In the genomic region with DNA sequence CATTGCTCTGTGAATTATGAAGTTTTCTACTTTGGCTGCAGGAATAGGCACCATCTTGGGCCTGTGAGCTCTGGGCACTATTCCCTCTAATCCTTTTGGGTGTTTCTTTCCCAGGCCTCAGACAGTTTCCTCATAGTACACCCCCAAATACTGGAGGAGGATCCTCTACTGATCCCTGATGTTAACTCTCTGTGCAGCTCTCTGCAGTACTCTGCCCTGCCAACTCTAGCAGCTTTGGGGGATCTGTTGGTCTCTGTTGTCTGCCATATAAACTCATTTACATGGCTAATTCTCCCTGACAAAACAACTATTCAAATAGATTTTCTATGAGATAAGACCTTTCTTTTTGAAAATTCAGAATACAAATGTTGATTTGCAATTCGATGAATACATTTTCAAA, we compare ENCODE assay signal across 22 cellular contexts.
"Had no signal": no experiment of that assay in that cellular context is flagged by ENCODE, and none has a peak within 500 bp of the region (broad histone marks: within the 10 kb centered on the region; RNA-seq: fewer than 3 reads in every experiment).

No MANE protein-coding gene starts in this region.

- H3K4me3 Mint-ChIP-seq: dendritic cell treated with granulocyte-macrophage colony-stimulating factor and Interleukin-4, amounts not matched to agents 40 ng/mL and 50 ng/mL, for 4 days; effector memory CD8-positive, alpha-beta T cell; naive thymus-derived CD4-positive, alpha-beta T cell; nephron progenitor cell; stimulated activated memory B cell treated with anti-CD40 and anti-IgM and Interleukin-4, amounts not matched to agents 10 μg/mL and 1 μg/mL and 100 μg/mL, for 72 hours; stimulated activated naive CD8-positive, alpha-beta T cell treated with anti-CD3 and anti-CD28 coated beads, Interleukin-15, Interleukin-2, amounts not matched to agents 100 ng/mL and 50 ng/mL, for 24 hours had no signal

- H3K27me3 Mint-ChIP-seq: dendritic cell treated with granulocyte-macrophage colony-stimulating factor and Interleukin-4, amounts not matched to agents 40 ng/mL and 50 ng/mL, for 4 days; effector memory CD8-positive, alpha-beta T cell; naive thymus-derived CD4-positive, alpha-beta T cell; stimulated activated memory B cell treated with anti-CD40 and anti-IgM and Interleukin-4, amounts not matched to agents 10 μg/mL and 1 μg/mL and 100 μg/mL, for 72 hours; stimulated activated naive CD8-positive, alpha-beta T cell treated with anti-CD3 and anti-CD28 coated beads, Interleukin-15, Interleukin-2, amounts not matched to agents 100 ng/mL and 50 ng/mL, for 24 hours had no signal

- H3K9me3 ChIP-seq: esophagus squamous epithelium, neutrophil, spleen, tibial nerve, upper lobe of right lung, vagina had no signal

- H3K4me1 ChIP-seq: esophagus squamous epithelium had no signal

- H3K27ac Mint-ChIP-seq: dendritic cell treated with granulocyte-macrophage colony-stimulating factor and Interleukin-4, amounts not matched to agents 40 ng/mL and 50 ng/mL, for 4 days; effector memory CD8-positive, alpha-beta T cell; stimulated activated memory B cell treated with anti-CD40 and anti-IgM and Interleukin-4, amounts not matched to agents 10 μg/mL and 1 μg/mL and 100 μg/mL, for 72 hours; stimulated activated naive CD8-positive, alpha-beta T cell treated with anti-CD3 and anti-CD28 coated beads, Interleukin-15, Interleukin-2, amounts not matched to agents 100 ng/mL and 50 ng/mL, for 24 hours had no signal

- DNase-seq: effector memory CD8-positive, alpha-beta T cell; esophagus squamous epithelium; foreskin fibroblast; left colon; left ventricle myocardium superior; naive thymus-derived CD4-positive, alpha-beta T cell; nephron progenitor cell; posterior cingulate gyrus; spleen; stimulated activated CD4-positive, alpha-beta T cell treated with anti-CD3 and anti-CD28 coated beads, Interleukin-15, amount 100 ng/mL, for 24 hours; stimulated activated CD4-positive, alpha-beta T cell treated with anti-CD3 and anti-CD28 coated beads, Interleukin-1b, Interleukin-23, amount 100 ng/mL, for 48 hours; stimulated activated CD4-positive, alpha-beta T cell treated with anti-CD3 and anti-CD28 coated beads, Interleukin-4, amount 100 ng/mL, for 24 hours; upper lobe of right lung had no signal

- H3K9me3 Mint-ChIP-seq: dendritic cell treated with granulocyte-macrophage colony-stimulating factor and Interleukin-4, amounts not matched to agents 40 ng/mL and 50 ng/mL, for 4 days; effector memory CD8-positive, alpha-beta T cell; naive thymus-derived CD4-positive, alpha-beta T cell; nephron progenitor cell; stimulated activated memory B cell treated with anti-CD40 and anti-IgM and Interleukin-4, amounts not matched to agents 10 μg/mL and 1 μg/mL and 100 μg/mL, for 72 hours; stimulated activated naive CD8-positive, alpha-beta T cell treated with anti-CD3 and anti-CD28 coated beads, Interleukin-15, Interleukin-2, amounts not matched to agents 100 ng/mL and 50 ng/mL, for 24 hours had no signal

- H3K36me3 ChIP-seq: neutrophil had no signal

- H3K4me3 ChIP-seq: esophagus squamous epithelium, lung, spleen, tibial nerve, upper lobe of right lung, vagina had no signal

- H3K4me1 Mint-ChIP-seq: nephron progenitor cell had no signal

- ATAC-seq: effector memory CD8-positive, alpha-beta T cell; left colon; left ventricle myocardium superior; naive thymus-derived CD4-positive, alpha-beta T cell; sciatic nerve; stimulated activated memory B cell treated with anti-CD40 and anti-IgM and Interleukin-4, amounts not matched to agents 10 μg/mL and 1 μg/mL and 100 μg/mL, for 72 hours; upper lobe of right lung had no signal

- H3K27me3 ChIP-seq: esophagus squamous epithelium, neutrophil, spleen, tibial nerve, upper lobe of right lung, vagina had no signal

- H3K27ac ChIP-seq: epithelial cell of prostate, esophagus squamous epithelium, neutrophil, spleen, tibial nerve, upper lobe of right lung, vagina had no signal
